24 cellular contexts compared by ENCODE assay signal in the genomic region with DNA sequence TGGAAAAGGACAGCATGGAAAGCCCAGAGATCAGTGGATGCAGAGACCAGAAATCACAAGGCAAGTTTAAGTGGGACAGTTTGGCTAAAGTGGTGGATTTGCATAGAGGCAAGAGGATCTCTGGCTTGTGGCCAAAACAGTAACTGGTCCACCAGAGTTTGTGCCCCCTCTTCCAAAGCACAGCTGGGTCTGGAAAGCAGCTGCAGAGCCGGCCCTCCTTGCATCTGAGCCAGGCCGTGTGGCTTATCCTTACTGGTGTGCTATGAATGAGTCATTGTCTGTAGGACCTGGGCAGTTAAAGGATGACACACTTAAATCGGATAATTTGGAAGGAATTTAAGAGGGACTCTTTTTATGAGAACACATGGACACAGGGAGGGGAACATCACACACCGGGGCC.
A peak's percentile ranks its signal among the peaks of the same experiment; 100 is the strongest.
DNase-seq lines count a peak whose midpoint lies in the region; ATAC-seq, FAIRE-seq and TF ChIP-seq lines count a peak whose summit lies in the region.
"Had no signal": no experiment of that assay in that cellular context is flagged by ENCODE, and none has a peak within 500 bp of the region (broad histone marks: within the 10 kb centered on the region; RNA-seq: fewer than 3 reads in every experiment).

No MANE protein-coding gene starts in this region.

- no peak overlapping the region for H2AK5ac ChIP-seq in mesenchymal stem cell (ENCODE audit: low read length, severe bottlenecking)

- H3K27me3 Mint-ChIP-seq in MCF 10A (ENCODE audit: insufficient read depth, unreplicated experiment): peaks cover 28% of the 10 kb centered on the region
- H3K27me3 Mint-ChIP-seq: dendritic cell treated with granulocyte-macrophage colony-stimulating factor and Interleukin-4, amounts not matched to agents 40 ng/mL and 50 ng/mL, for 4 days had no signal

- no peak overlapping the region for H3K14ac ChIP-seq in mesenchymal stem cell (ENCODE audit: low read length in 2 of 2)

- H3K18ac ChIP-seq in mesenchymal stem cell (ENCODE audit: low read depth in 1 of 2, low read length in 2 of 2): no peak overlapping the region

- no peak overlapping the region for H2BK12ac ChIP-seq in mesenchymal stem cell (ENCODE audit: low read length in 2 of 2)

- H3K9me3 Mint-ChIP-seq in MCF 10A (ENCODE audit: unreplicated experiment): no peaks in the 10 kb centered on the region
- H3K9me3 Mint-ChIP-seq: activated CD4-positive, alpha-beta memory T cell treated with anti-CD3 and anti-CD28 coated beads, Interleukin-2, amount 10 ng/mL, durations not matched to agents 7 days and 5 days; dendritic cell treated with granulocyte-macrophage colony-stimulating factor and Interleukin-4, amounts not matched to agents 40 ng/mL and 50 ng/mL, for 4 days had no signal

- H3K4me3 ChIP-seq in breast epithelium (no peak overlapping the region), adrenal gland (no peak overlapping the region), mesenchymal stem cell (ENCODE audit: insufficient read depth in 1 of 2, low read depth in 1 of 2, low read length in 2 of 2) (no peak overlapping the region), kidney (ENCODE audit: low read length in 2 of 2) (no peak overlapping the region)
- H3K4me3 ChIP-seq: HAP-1, Peyer's patch, upper lobe of right lung had no signal

- FAIRE-seq in kidney (lab: Jason Lieb, UNC): no peak
- FAIRE-seq: G401.6 had no signal

- peak; percentile 9 for DNase-seq in MCF 10A (ENCODE audit: unreplicated experiment)
- DNase-seq in breast epithelium (ENCODE audit: low spot score in 2 of 2): no peak
- DNase-seq in M059J (ENCODE audit: low read depth): peak; percentile 2
- DNase-seq in adrenal gland: peak; percentile 30 to 61 (median 52)
- DNase-seq in mesenchymal stem cell: peak; percentile 15
- DNase-seq in kidney: no peak
- DNase-seq in amniotic stem cell (lab: John Stamatoyannopoulos, UW): no peak
- DNase-seq: activated CD4-positive, alpha-beta memory T cell treated with anti-CD3 and anti-CD28 coated beads, Interleukin-2, amount 10 ng/mL, durations not matched to agents 7 days and 5 days; activated gamma-delta T cell treated with Interleukin-2 at 50 U/mL for 16 hours; activated T-cell treated with anti-CD3 and anti-CD28 coated beads for 4 hours; C1 segment of cervical spinal cord; KG1; NCI-H1092; NCI-H2081; NCI-H446 treated with DMSO at 0.1 percent for 48 hours; Peyer's patch; T1000; upper lobe of right lung had no signal

- H3K27ac Mint-ChIP-seq in MCF 10A (ENCODE audit: low read depth, unreplicated experiment): no peak overlapping the region
- H3K27ac Mint-ChIP-seq: activated CD4-positive, alpha-beta memory T cell treated with anti-CD3 and anti-CD28 coated beads, Interleukin-2, amount 10 ng/mL, durations not matched to agents 7 days and 5 days; dendritic cell treated with granulocyte-macrophage colony-stimulating factor and Interleukin-4, amounts not matched to agents 40 ng/mL and 50 ng/mL, for 4 days; progenitor cell of endocrine pancreas had no signal

- no peak for ATAC-seq in esophagus mucosa
- ATAC-seq: activated CD4-positive, CD25-positive, alpha-beta regulatory T cell treated with anti-CD3 and anti-CD28 coated beads, Interleukin-2, amount 50 U/mL, for 24 hours; upper lobe of right lung had no signal

- no peak for TF ChIP-seq POLR2A in breast epithelium (IDR thresholded peaks at IDR 0.05)
- TF ChIP-seq POLR2A in adrenal gland (IDR thresholded peaks at IDR 0.05): no peak

- no peak overlapping the region for H2AFZ ChIP-seq in mesenchymal stem cell (ENCODE audit: low read depth, low read length)

- WGBS in adrenal gland, 4 donors: 43 to 59% (median 49%) methylated on average over 4 of the region's 4 CpGs
- WGBS in mesenchymal stem cell: 51% methylated on average over 4 of the region's 4 CpGs

- H3K4me3 Mint-ChIP-seq in MCF 10A (ENCODE audit: unreplicated experiment): no peak overlapping the region
- H3K4me3 Mint-ChIP-seq: activated CD4-positive, alpha-beta memory T cell treated with anti-CD3 and anti-CD28 coated beads, Interleukin-2, amount 10 ng/mL, durations not matched to agents 7 days and 5 days; dendritic cell treated with granulocyte-macrophage colony-stimulating factor and Interleukin-4, amounts not matched to agents 40 ng/mL and 50 ng/mL, for 4 days had no signal

- H3K79me1 ChIP-seq in mesenchymal stem cell (replicated peaks; ENCODE audit: low read length, poor library complexity, severe bottlenecking): no peaks in the 10 kb centered on the region

- H3K36me3 Mint-ChIP-seq in MCF 10A (ENCODE audit: insufficient read depth, unreplicated experiment): no peaks in the 10 kb centered on the region

- H4K91ac ChIP-seq in mesenchymal stem cell (ENCODE audit: low read length): no peak overlapping the region

- no peaks in the 10 kb centered on the region for H3K27me3 ChIP-seq in breast epithelium
- no peaks in the 10 kb centered on the region for H3K27me3 ChIP-seq in adrenal gland
- peaks cover 7 to 8% of the 10 kb centered on the region in 2 experiments for H3K27me3 ChIP-seq in mesenchymal stem cell (ENCODE audit: control insufficient read depth in 1 of 2, insufficient read depth in 1 of 2, low read length in 2 of 2)
- H3K27me3 ChIP-seq: Peyer's patch, upper lobe of right lung had no signal

- intact Hi-C loops in MCF 10A (cut with micrococcal nuclease): no loop called here
- intact Hi-C loops in breast epithelium (cut with DNase I; ENCODE audit: low total_unique reads): no loop called here
- intact Hi-C loops in adrenal gland (cut with DNase I): no loop called here
- intact Hi-C loops in kidney (cut with DNase I): no loop called here

- H3K4me1 Mint-ChIP-seq in MCF 10A (ENCODE audit: insufficient read depth, unreplicated experiment): no peaks in the 10 kb centered on the region
- H3K4me1 Mint-ChIP-seq: activated CD4-positive, alpha-beta memory T cell treated with anti-CD3 and anti-CD28 coated beads, Interleukin-2, amount 10 ng/mL, durations not matched to agents 7 days and 5 days had no signal

- no peak overlapping the region for H3K4ac ChIP-seq in mesenchymal stem cell (ENCODE audit: low read depth in 1 of 2, low read length in 2 of 2)

- no peak overlapping the region for H2BK120ac ChIP-seq in mesenchymal stem cell (ENCODE audit: low read depth, low read length)

- POLR2A ChIA-PET in MCF 10A (lab: Yijun Ruan, JAX): no interaction called here

- H3K36me3 ChIP-seq in breast epithelium (no peaks in the 10 kb centered on the region), adrenal gland (replicated peaks in 1 of 2) (no peaks in the 10 kb centered on the region), mesenchymal stem cell (ENCODE audit: control insufficient read depth in 1 of 2, insufficient read depth in 2 of 2, low read depth in 1 of 2, low read length in 2 of 2) (no peaks in the 10 kb centered on the region), kidney (ENCODE audit: control insufficient read depth in 1 of 2, insufficient read depth in 2 of 2, low read length in 2 of 2) (no peaks in the 10 kb centered on the region)
- H3K36me3 ChIP-seq: HAP-1, Peyer's patch, upper lobe of right lung had no signal

- no peak overlapping the region for H2BK5ac ChIP-seq in mesenchymal stem cell (ENCODE audit: low read depth, low read length, poor library complexity, severe bottlenecking)

- H3K27ac ChIP-seq in breast epithelium (no peak overlapping the region), adrenal gland (no peak overlapping the region), mesenchymal stem cell (ENCODE audit: low read length, poor library complexity, severe bottlenecking) (no peak overlapping the region), kidney (ENCODE audit: low read depth in 2 of 2, low read length in 2 of 2) (no peak overlapping the region)
- H3K27ac ChIP-seq: Peyer's patch, upper lobe of right lung had no signal

- no peak overlapping the region for H3K23ac ChIP-seq in mesenchymal stem cell (ENCODE audit: low read length in 2 of 2)

- no peak overlapping the region for H2BK15ac ChIP-seq in mesenchymal stem cell (ENCODE audit: low read depth, poor library complexity, severe bottlenecking)

- BruUV-seq in MCF 10A (replicated peaks; lab: Mats Ljungman, UMichigan): no TSS peak

- CTCF ChIA-PET in MCF 10A (lab: Yijun Ruan, JAX): no interaction called here

- no peak overlapping the region for H4K8ac ChIP-seq in mesenchymal stem cell (ENCODE audit: low read length)

- H3K4me1 ChIP-seq in breast epithelium: no peaks in the 10 kb centered on the region
- H3K4me1 ChIP-seq in adrenal gland (replicated peaks in 1 of 2): peaks cover 0 to 13% of the 10 kb centered on the region in 2 donors
- no peaks in the 10 kb centered on the region for H3K4me1 ChIP-seq in mesenchymal stem cell (ENCODE audit: control insufficient read depth, insufficient read depth, low read depth, low read length)
- no peaks in the 10 kb centered on the region for H3K4me1 ChIP-seq in kidney (ENCODE audit: control insufficient read depth in 1 of 2, insufficient read depth in 1 of 2, low read depth in 1 of 2, low read length in 2 of 2)
- H3K4me1 ChIP-seq: HAP-1, Peyer's patch, upper lobe of right lung had no signal

- no peak for TF ChIP-seq CTCF in MCF 10A (IDR thresholded peaks at IDR 0.05; ENCODE audit: unreplicated experiment)
- TF ChIP-seq CTCF in breast epithelium (IDR thresholded peaks at IDR 0.05): no peak
- no peak for TF ChIP-seq CTCF in adrenal gland (IDR thresholded peaks at IDR 0.05)
- no peak for TF ChIP-seq CTCF in kidney (IDR thresholded peaks at IDR 0.05; ENCODE audit: borderline replicate concordance, extremely low read depth, insufficient read depth)

- H3K9me3 ChIP-seq in breast epithelium: no peaks in the 10 kb centered on the region
- H3K9me3 ChIP-seq in adrenal gland (replicated peaks in 1 of 3): no peaks in the 10 kb centered on the region
- H3K9me3 ChIP-seq in mesenchymal stem cell (ENCODE audit: control insufficient read depth, low read length): no peaks in the 10 kb centered on the region
- H3K9me3 ChIP-seq in kidney (ENCODE audit: control insufficient read depth in 1 of 2, low read length in 2 of 2): no peaks in the 10 kb centered on the region
- H3K9me3 ChIP-seq: HAP-1, Peyer's patch, upper lobe of right lung had no signal

- H3K4me2 ChIP-seq in mesenchymal stem cell (ENCODE audit: low read length, poor library complexity, severe bottlenecking): no peak overlapping the region

- H3K9ac ChIP-seq in mesenchymal stem cell (ENCODE audit: low read length): no peak overlapping the region
- H3K9ac ChIP-seq in kidney (ENCODE audit: low read length in 2 of 2): no peak overlapping the region

Comparison
In these comparisons a context has a peak if more than half of its experiments do, and no peak if none do; other contexts are left out.
1. DNase-seq: peak in MCF 10A (single experiment), M059J (single experiment), adrenal gland (7 of 7) and mesenchymal stem cell (single experiment); none in breast epithelium (0 of 2), kidney (single experiment) and amniotic stem cell (single experiment).